In the genomic region with DNA sequence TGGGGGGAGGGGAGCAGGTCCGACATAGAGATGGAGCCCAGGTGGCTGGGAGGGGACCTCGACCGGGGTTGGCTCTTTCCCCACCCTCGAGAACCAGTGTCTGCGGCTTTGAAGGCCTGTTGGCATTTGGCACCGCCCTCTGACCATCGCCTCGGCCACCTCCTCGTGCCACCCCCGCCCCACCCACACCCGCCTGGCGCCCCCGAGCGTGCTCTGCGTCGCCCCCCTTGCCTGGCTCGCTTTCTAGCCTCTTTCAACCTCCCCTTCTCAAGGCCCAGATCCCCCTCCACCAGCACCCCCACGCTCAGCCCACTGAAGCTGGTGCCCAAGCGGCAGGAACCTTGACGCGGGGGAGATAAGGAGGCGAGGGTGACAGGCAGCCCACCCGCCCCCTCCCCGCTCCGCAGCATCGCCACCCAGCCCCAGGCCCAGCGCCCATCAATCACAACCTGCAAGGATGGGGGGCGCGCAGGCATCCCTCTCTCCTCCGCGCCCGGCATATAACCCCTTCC, we compare ENCODE assay signal across 8 cellular contexts. TPM values are rescaled to one million over a fixed set of nuclear protein-coding genes. Genes with fewer than 3 reads are reported as not detected.
A peak's percentile ranks its signal among the peaks of the same experiment; 100 is the strongest.
DNase-seq lines count a peak whose midpoint lies in the region; ATAC-seq and TF ChIP-seq lines count a peak whose summit lies in the region.

No MANE protein-coding gene starts in this region.

- POLR2A ChIA-PET in PC-3 (lab: Charles Lee; ENCODE audit: unreplicated experiment), result interaction anchor here (0.6 kb wide), 2 partner anchors 9 to 214 kb away, joined by 3 to 4 read pairs; no protein-coding TSS in a partner anchor
- POLR2A ChIA-PET in naive thymus-derived CD8-positive, alpha-beta T cell (lab: Charles Lee), result interaction anchor here (0.7 to 1.3 kb wide), 4 partner anchors 11 to 193 kb away, joined by 3 to 5 read pairs (median 3); no protein-coding TSS in a partner anchor
- POLR2A ChIA-PET in GM10248 (lab: Yijun Ruan, JAX), result interaction anchor here (0.8 kb wide), 1 partner anchor 95 kb away, joined by 3 read pairs; no protein-coding TSS in a partner anchor

- no peaks in the 10 kb centered on the region for H3K9me2 ChIP-seq in PC-3 (replicated peaks; ENCODE audit: low read length)

- peak overlapping the region; percentile 76 for H2AFZ ChIP-seq in PC-3 (ENCODE audit: low read length)

- H3K9me3 ChIP-seq in PC-3 (ENCODE audit: low read length), result no peaks in the 10 kb centered on the region

- TF ChIP-seq CTCF in PC-3 (conservative IDR thresholded peaks at IDR 0.05; ENCODE audit: low read depth, low read length) (no peak), GM10248 (IDR thresholded peaks at IDR 0.05; ENCODE audit: control extremely low read depth, extremely low read depth, low read depth, missing control alignments) (no peak)

- peak overlapping the region; percentile 99 for H3K4me3 Mint-ChIP-seq in activated T-cell treated with anti-CD3 and anti-CD28 coated beads, Interleukin-2, amount 50 U/mL, for 4 hours
- peak overlapping the region; percentile 66 to 99 (median 76) for H3K4me3 Mint-ChIP-seq in naive thymus-derived CD8-positive, alpha-beta T cell

- H3K27ac ChIP-seq in PC-3 (ENCODE audit: low read length), result no peak overlapping the region

- peaks cover 4% of the 10 kb centered on the region; the same call in 1 of the 2 replicates for H4K20me1 ChIP-seq in PC-3 (ENCODE audit: low read length)

- peak overlapping the region; percentile 59 for H3K9ac ChIP-seq in PC-3 (ENCODE audit: low read length)

- CTCF ChIA-PET in PC-3 (lab: Charles Lee) (interaction anchor here (0.6 kb wide), 2 partner anchors 21 to 256 kb away, joined by 5 to 7 read pairs; no protein-coding TSS in a partner anchor), GM10248 (lab: Yijun Ruan, JAX) (interaction anchor here (0.6 to 3.9 kb wide), 5 partner anchors 10 to 47 kb away, joined by 3 to 21 read pairs (median 7); a partner anchor contains a TSS)

- peaks cover 32% of the 10 kb centered on the region for H3K79me2 ChIP-seq in PC-3 (ENCODE audit: low read length)

- peak overlapping the region; percentile 75 for H3K4me3 ChIP-seq in PC-3 (ENCODE audit: low read length)

- H3K4me1 ChIP-seq in PC-3 (ENCODE audit: insufficient read depth, low read length), result peaks cover 16% of the 10 kb centered on the region; the same call in 1 of the 2 replicates

- no peaks in the 10 kb centered on the region for H3K9me3 Mint-ChIP-seq in activated T-cell treated with anti-CD3 and anti-CD28 coated beads, Interleukin-2, amount 50 U/mL, for 4 hours
- H3K9me3 Mint-ChIP-seq in naive thymus-derived CD8-positive, alpha-beta T cell, result no peaks in the 10 kb centered on the region

- H3K4me1 Mint-ChIP-seq in activated T-cell treated with anti-CD3 and anti-CD28 coated beads, Interleukin-2, amount 50 U/mL, for 4 hours (ENCODE audit: low read depth), result peaks cover 45% of the 10 kb centered on the region
- peaks cover 26 to 66% (median 57%) of the 10 kb centered on the region in 4 donors for H3K4me1 Mint-ChIP-seq in naive thymus-derived CD8-positive, alpha-beta T cell

- no peak for DNase-seq in activated T-cell treated with anti-CD3 and anti-CD28 coated beads, Interleukin-2, amount 50 U/mL, for 4 hours
- DNase-seq in activated T-cell treated with anti-CD3 and anti-CD28 coated beads, Interleukin-2, amount 50 U/mL, for 1 hour, result no peak
- DNase-seq in PC-3 (peak; percentile 35), ecto neural progenitor cell (ENCODE audit: low spot score) (peak; percentile 63), GM10248 (ENCODE audit: extremely low spot score) (no peak), HPDE6-E6E7 (ENCODE audit: extremely low spot score) (no peak)
- no peak for DNase-seq in naive thymus-derived CD8-positive, alpha-beta T cell

- peak overlapping the region; percentile 91 for H3K4me2 ChIP-seq in PC-3 (ENCODE audit: low read length)

- no peaks in the 10 kb centered on the region for H3K27me3 Mint-ChIP-seq in activated T-cell treated with anti-CD3 and anti-CD28 coated beads, Interleukin-2, amount 50 U/mL, for 4 hours (ENCODE audit: low read depth)
- no peaks in the 10 kb centered on the region for H3K27me3 Mint-ChIP-seq in naive thymus-derived CD8-positive, alpha-beta T cell

- H3K27ac Mint-ChIP-seq in naive thymus-derived CD8-positive, alpha-beta T cell, result peak overlapping the region in 5 of 10 donors; percentile 29 to 56 (median 42)

- H3K36me3 ChIP-seq in PC-3 (ENCODE audit: low read depth, low read length), result peaks cover 9% of the 10 kb centered on the region

- H3F3A ChIP-seq in PC-3 (ENCODE audit: low read length, unreplicated experiment), result no peaks in the 10 kb centered on the region

- no peaks in the 10 kb centered on the region for H3K27me3 ChIP-seq in PC-3 (ENCODE audit: low read length)

- ATAC-seq in activated T-cell treated with anti-CD3 and anti-CD28 coated beads, Interleukin-2, amount 50 U/mL, for 4 hours, result peak; percentile 5 to 7
- peak; percentile 22 for ATAC-seq in PC-3
- peak in 1 of 2 donors; percentile 8 for ATAC-seq in naive thymus-derived CD8-positive, alpha-beta T cell
- no peak for ATAC-seq in GM18502 (IDR thresholded peaks at IDR 0.05; ENCODE audit: poor library complexity, unreplicated experiment)

- peaks cover 18% of the 10 kb centered on the region for H3K36me3 Mint-ChIP-seq in activated T-cell treated with anti-CD3 and anti-CD28 coated beads, Interleukin-2, amount 50 U/mL, for 4 hours (ENCODE audit: insufficient read depth)
- H3K36me3 Mint-ChIP-seq in naive thymus-derived CD8-positive, alpha-beta T cell, result peaks cover 0 to 29% (median 5%) of the 10 kb centered on the region in 3 donors

- BruUV-seq in PC-3 (replicated peaks; lab: Mats Ljungman, UMichigan), result no TSS peak

- intact Hi-C loops in PC-3 (cut with micrococcal nuclease), result no loop called here

RNA-seq across cellular contexts. Expression of a gene that starts 0.6 kb away (rescaled TPM):
- 1 to 10 TPM; 8.3 to 9.0 (median 8.8) TPM for total RNA-seq in activated T-cell treated with anti-CD3 and anti-CD28 coated beads, Interleukin-2, amount 50 U/mL, for 4 hours
- total RNA-seq in PC-3 (2014; rRNA removed), result 4.3 and 6.0 TPM in 2 replicates
- total RNA-seq in naive thymus-derived CD8-positive, alpha-beta T cell, result 10 to 100 TPM; 11.8 to 12.0 TPM
- polyA plus RNA-seq in naive thymus-derived CD8-positive, alpha-beta T cell, result under 1 TPM in 2 of 3 donors, not detected in 1; 0.75 to 0.82 TPM

RNA-seq across cellular contexts. Expression of a gene that starts 3.2 kb away (rescaled TPM):
- total RNA-seq in activated T-cell treated with anti-CD3 and anti-CD28 coated beads, Interleukin-2, amount 50 U/mL, for 4 hours, result 1,000 to 10,000 TPM; 2,810 to 3,060 (median 2,906) TPM
- total RNA-seq in PC-3 (2014; rRNA removed), result 2,496 and 2,509 TPM in 2 replicates
- total RNA-seq in naive thymus-derived CD8-positive, alpha-beta T cell, result 1,000 to 10,000 TPM; 3,521 to 3,522 TPM
- 1,000 to 10,000 TPM; 3,970 to 4,559 (median 4,444) TPM for polyA plus RNA-seq in naive thymus-derived CD8-positive, alpha-beta T cell

RNA-seq across cellular contexts. Expression of a gene that starts 28.9 kb away (rescaled TPM):
- total RNA-seq in activated T-cell treated with anti-CD3 and anti-CD28 coated beads, Interleukin-2, amount 50 U/mL, for 4 hours, result not detected
- not detected in 2 replicates for total RNA-seq in PC-3 (2014; rRNA removed)
- under 1 TPM; 0.23 to 0.27 TPM for total RNA-seq in naive thymus-derived CD8-positive, alpha-beta T cell
- under 1 TPM in 1 of 3 donors, not detected in 2; 0.07 TPM for polyA plus RNA-seq in naive thymus-derived CD8-positive, alpha-beta T cell

RNA-seq across cellular contexts. Expression of a gene that starts 30.9 kb away (rescaled TPM):
- total RNA-seq in activated T-cell treated with anti-CD3 and anti-CD28 coated beads, Interleukin-2, amount 50 U/mL, for 4 hours, result not detected
- total RNA-seq in PC-3 (2014; rRNA removed), result 0.58 TPM in 1 of 2 replicates, not detected in the other
- not detected for total RNA-seq in naive thymus-derived CD8-positive, alpha-beta T cell
- polyA plus RNA-seq in naive thymus-derived CD8-positive, alpha-beta T cell, result not detected

RNA-seq across cellular contexts. Expression of a gene that starts 45.4 kb away (rescaled TPM):
- under 1 TPM; 0.33 to 0.87 (median 0.68) TPM for total RNA-seq in activated T-cell treated with anti-CD3 and anti-CD28 coated beads, Interleukin-2, amount 50 U/mL, for 4 hours
- not detected in 2 replicates for total RNA-seq in PC-3 (2014; rRNA removed)
- 10 to 100 TPM; 34.4 to 37.3 TPM for total RNA-seq in naive thymus-derived CD8-positive, alpha-beta T cell
- polyA plus RNA-seq in naive thymus-derived CD8-positive, alpha-beta T cell, result 10 to 100 TPM; 14.0 to 23.6 (median 15.9) TPM

Comparison
In these comparisons a context has a peak if more than half of its experiments do, and no peak if none do; other contexts are left out.
1. DNase-seq: peak in PC-3 (single experiment) and ecto neural progenitor cell (single experiment); none in activated T-cell treated with anti-CD3 and anti-CD28 coated beads, Interleukin-2, amount 50 U/mL, for 4 hours (single experiment), activated T-cell treated with anti-CD3 and anti-CD28 coated beads, Interleukin-2, amount 50 U/mL, for 1 hour (single experiment), naive thymus-derived CD8-positive, alpha-beta T cell (0 of 10), GM10248 (single experiment) and HPDE6-E6E7 (single experiment).